16 cellular contexts compared by ENCODE assay signal in genomic region chr18:44699571-44700261, GRCh38. TPM values are rescaled to one million over a fixed set of nuclear protein-coding genes. Genes with fewer than 3 reads are reported as not detected.
DNase-seq lines count a peak whose midpoint lies in the region; ATAC-seq and TF ChIP-seq lines count a peak whose summit lies in the region.
"Had no signal": no experiment of that assay in that cellular context is flagged by ENCODE, and none has a peak within 500 bp of the region (broad histone marks: within the 10 kb centered on the region; RNA-seq: fewer than 3 reads in every experiment).

No MANE protein-coding gene starts in this region.

- H3K4me1 ChIP-seq in esophagus muscularis mucosa (peaks cover 34 to 90% (median 80%) of the 10 kb centered on the region in 4 donors), thyroid gland (peaks cover 44 to 51% of the 10 kb centered on the region in 2 donors)

- no peak for TF ChIP-seq EP300 in esophagus muscularis mucosa (IDR thresholded peaks at IDR 0.05)

- intact Hi-C loops in esophagus muscularis mucosa (cut with DNase I), result no loop called here
- intact Hi-C loops in thyroid gland (cut with DNase I), result no loop called here

- no peak overlapping the region for H3K9ac ChIP-seq in SK-N-MC (ENCODE audit: insufficient read length)
- H3K9ac ChIP-seq: neural progenitor cell, SK-N-SH had no signal

- H3K27ac Mint-ChIP-seq in nephron, result peak overlapping the region; percentile 84 to 85 (median 84)
- H3K27ac Mint-ChIP-seq: endodermal cell, HFFc6, neural progenitor cell had no signal

- H3K27me3 ChIP-seq in esophagus muscularis mucosa, result no peaks in the 10 kb centered on the region
- no peaks in the 10 kb centered on the region for H3K27me3 ChIP-seq in thyroid gland
- H3K27me3 ChIP-seq: neural progenitor cell, upper lobe of right lung had no signal

- peak; percentile 45 for DNase-seq in SK-N-MC (ENCODE audit: low read depth, low spot score)
- DNase-seq in esophagus muscularis mucosa (ENCODE audit: extremely low spot score), result no peak
- DNase-seq in thyroid gland, result no peak
- no peak for DNase-seq in SW480 (ENCODE audit: low spot score)
- DNase-seq: activated naive CD4-positive, alpha-beta T cell treated with Interleukin-2 at 50 U/mL for 16 hours; DND-41; endodermal cell; HFFc6; NCI-H1048; NCI-H2171 treated with DMSO at 0.1 percent for 48 hours; SK-N-SH; upper lobe of right lung had no signal

- TF ChIP-seq CTCF in esophagus muscularis mucosa (IDR thresholded peaks at IDR 0.05) (no peak), nephron (IDR thresholded peaks at IDR 0.05; ENCODE audit: unreplicated experiment in 3 of 3) (no peak), thyroid gland (IDR thresholded peaks at IDR 0.05) (no peak)

- H3K36me3 Mint-ChIP-seq in nephron (ENCODE audit: low read depth), result peaks cover 48% of the 10 kb centered on the region

- no peaks in the 10 kb centered on the region for H3K9me3 Mint-ChIP-seq in nephron
- H3K9me3 Mint-ChIP-seq: endodermal cell, HFFc6 had no signal

- no peak overlapping the region for H3K27ac ChIP-seq in SK-N-MC
- peak overlapping the region; percentile 77 to 82 (median 80) for H3K27ac ChIP-seq in esophagus muscularis mucosa (replicated peaks in 1 of 4)
- peak overlapping the region; percentile 41 to 72 (median 60) for H3K27ac ChIP-seq in thyroid gland
- H3K27ac ChIP-seq: neural progenitor cell, upper lobe of right lung had no signal

- H3K4me3 Mint-ChIP-seq in nephron, result peak overlapping the region in 2 of 3 experiments; percentile 1 to 27
- H3K4me3 Mint-ChIP-seq: endodermal cell, HFFc6, neural progenitor cell had no signal

- H3K4me3 ChIP-seq in SK-N-MC (no peak overlapping the region), esophagus muscularis mucosa (peak overlapping the region in 1 of 4 donors; percentile 3), thyroid gland (replicated peaks in 1 of 3) (no peak overlapping the region)
- H3K4me3 ChIP-seq: neural progenitor cell, upper lobe of right lung had no signal

- peaks cover 87% of the 10 kb centered on the region for H3K4me1 Mint-ChIP-seq in nephron

- no peaks in the 10 kb centered on the region for H3K9me3 ChIP-seq in SK-N-MC (ENCODE audit: low read depth, low read length)
- no peaks in the 10 kb centered on the region for H3K9me3 ChIP-seq in esophagus muscularis mucosa
- H3K9me3 ChIP-seq in thyroid gland, result no peaks in the 10 kb centered on the region
- H3K9me3 ChIP-seq: SK-N-SH, upper lobe of right lung had no signal

- no peaks in the 10 kb centered on the region for H3K36me3 ChIP-seq in SK-N-MC (ENCODE audit: insufficient read depth, low read length)
- no peaks in the 10 kb centered on the region for H3K36me3 ChIP-seq in esophagus muscularis mucosa
- no peaks in the 10 kb centered on the region for H3K36me3 ChIP-seq in thyroid gland
- H3K36me3 ChIP-seq: neural progenitor cell, upper lobe of right lung had no signal

- H3K27me3 Mint-ChIP-seq in nephron (ENCODE audit: low read depth), result no peaks in the 10 kb centered on the region

- ATAC-seq in HG03039 (IDR thresholded peaks at IDR 0.05; ENCODE audit: unreplicated experiment) (no peak), GM21381 (IDR thresholded peaks at IDR 0.05; ENCODE audit: unreplicated experiment) (no peak)

- WGBS in esophagus muscularis mucosa, result 45% methylated on average over 10 of the region's 10 CpGs
- 58 to 71% methylated on average over 10 of the region's 10 CpGs for WGBS in thyroid gland, 2 donors

- no peak for TF ChIP-seq POLR2A in esophagus muscularis mucosa (IDR thresholded peaks at IDR 0.05; ENCODE audit: low read depth)
- no peak for TF ChIP-seq POLR2A in thyroid gland (IDR thresholded peaks at IDR 0.05)

RNA-seq across cellular contexts. Expression of gene SETBP1, which starts 19.0 kb away (rescaled TPM):
- total RNA-seq in esophagus muscularis mucosa (10 to 100 TPM; 40.9 to 86.5 (median 65.1) TPM), thyroid gland (10 to 100 TPM; 32.1 to 72.0 (median 42.0) TPM)
